ENCODE assay signal across 36 cellular contexts in genomic region chr13:35228536-35228935, GRCh38.
"Had no signal": no experiment of that assay in that cellular context is flagged by ENCODE, and none has a peak within 500 bp of the region (broad histone marks: within the 10 kb centered on the region; RNA-seq: fewer than 3 reads in every experiment).

No MANE protein-coding gene starts in this region.

- H3K4me3 ChIP-seq: adrenal gland, body of pancreas, breast epithelium had no signal

- H3K4me1 Mint-ChIP-seq: activated B cell treated with CpG ODN at 0.5 μM for 24 hours; activated CD4-positive, alpha-beta T cell treated with anti-CD3 and anti-CD28 coated beads, Interleukin-2, amount 10 ng/mL, durations not matched to agents 24 days and 14 days; activated naive CD8-positive, alpha-beta T cell treated with anti-CD3 and anti-CD28 coated beads for 36 hours; activated T-helper 17 cell treated with anti-CD3 and anti-CD28 coated beads, Interleukin-2, amount 50 U/mL, for 72 hours had no signal

- H3K4me1 ChIP-seq: adrenal gland, body of pancreas, breast epithelium had no signal

- H3K27ac ChIP-seq: adrenal gland, body of pancreas, brain microvascular endothelial cell, breast epithelium, VCaP had no signal

- FAIRE-seq: TTC549 had no signal

- H3K9me3 Mint-ChIP-seq: activated B cell treated with CpG ODN at 0.5 μM for 24 hours; activated CD4-positive, alpha-beta memory T cell treated with anti-CD3 and anti-CD28 coated beads for 36 hours; activated CD4-positive, alpha-beta T cell treated with anti-CD3 and anti-CD28 coated beads, Interleukin-2, amount 10 ng/mL, durations not matched to agents 24 days and 14 days; activated CD8-positive, alpha-beta T cell treated with anti-CD3 and anti-CD28 coated beads for 36 hours; activated naive CD4-positive, alpha-beta T cell treated with anti-CD3 and anti-CD28 coated beads for 36 hours; activated naive CD4-positive, alpha-beta T cell treated with anti-CD3 and anti-CD28 coated beads, Interleukin-2, amount 50 U/mL, for 72 hours; activated naive CD8-positive, alpha-beta T cell treated with anti-CD3 and anti-CD28 coated beads for 36 hours; activated T-cell treated with anti-CD3 and anti-CD28 coated beads, Interleukin-2, amount 50 U/mL, for 4 hours; activated T-cell treated with anti-CD3 and anti-CD28 coated beads, Interleukin-2, amount 50 U/mL, for 72 hours; activated T-helper 1 cell treated with anti-CD3 and anti-CD28 coated beads, Interleukin-12 subunit alpha, Interleukin-12 subunit beta, Interleukin-2, Interleukin-4 antibody, amounts not matched to agents 30 ng/mL and 10 ng/mL and 1 ng/mL, durations not matched to agents 14 hours and 24 hours and 36 hours; activated T-helper 17 cell treated with anti-CD3 and anti-CD28 coated beads, Interleukin-2, amount 50 U/mL, for 72 hours; T-helper 1 cell treated with Interleukin-12 subunit alpha and Interleukin-12 subunit beta and Interleukin-4 antibody, amounts not matched to agents 30 μg/mL and 1 μg/mL, for 36 hours; T-helper 2 cell treated with Interferon-gamma antibody and Interleukin-4, amounts not matched to agents 5 μg/mL and 100 μg/mL, for 36 hours had no signal

- DNase-seq: activated B cell treated with CpG ODN at 0.5 μM for 24 hours; activated CD4-positive, alpha-beta memory T cell treated with anti-CD3 and anti-CD28 coated beads for 36 hours; activated CD4-positive, alpha-beta T cell treated with anti-CD3 and anti-CD28 coated beads for 4 hours; activated CD4-positive, alpha-beta T cell treated with anti-CD3 and anti-CD28 coated beads, Interleukin-2, amount 10 ng/mL, durations not matched to agents 24 days and 14 days; activated CD4-positive, alpha-beta T cell treated with anti-CD3 and anti-CD28 coated beads, Interleukin-2, amount 50 U/mL, for 1 hour; activated CD4-positive, alpha-beta T cell treated with anti-CD3 and anti-CD28 coated beads, Interleukin-2, amount 50 U/mL, for 4 hours; activated CD4-positive, CD25-positive, alpha-beta regulatory T cell treated with anti-CD3 and anti-CD28 coated beads, Interleukin-2, amount 50 U/mL, for 72 hours; activated CD8-positive, alpha-beta memory T cell treated with anti-CD3 and anti-CD28 coated beads, Interleukin-2, amount 50 U/mL, for 4 hours; activated CD8-positive, alpha-beta T cell treated with anti-CD3 and anti-CD28 coated beads for 36 hours; activated effector memory CD4-positive, alpha-beta T cell treated with anti-CD3 and anti-CD28 coated beads, Interleukin-2, amount 50 U/mL, for 16 hours; activated gamma-delta T cell treated with Interleukin-2 at 50 U/mL for 16 hours; activated naive CD4-positive, alpha-beta T cell; activated naive CD4-positive, alpha-beta T cell treated with anti-CD3 and anti-CD28 coated beads for 36 hours; activated naive CD4-positive, alpha-beta T cell treated with anti-CD3 and anti-CD28 coated beads, Interleukin-2, amount 50 U/mL, for 16 hours; activated naive CD8-positive, alpha-beta T cell treated with anti-CD3 and anti-CD28 coated beads for 36 hours; activated T-cell treated with anti-CD3 and anti-CD28 coated beads for 4 hours; activated T-cell treated with anti-CD3 and anti-CD28 coated beads, Interleukin-2, amount 50 U/mL, for 1 hour; activated T-cell treated with anti-CD3 and anti-CD28 coated beads, Interleukin-2, amount 50 U/mL, for 4 hours; activated T-cell treated with anti-CD3 and anti-CD28 coated beads, Interleukin-2, amount 50 U/mL, for 72 hours; adrenal gland; amniotic stem cell; aorta; body of pancreas; brain microvascular endothelial cell; central memory CD4-positive, alpha-beta T cell; T-helper 1 cell; T-helper 2 cell; T-helper 9 cell had no signal

- ATAC-seq: activated CD8-positive, alpha-beta T cell treated with anti-CD3 and anti-CD28 coated beads for 36 hours; activated naive CD4-positive, alpha-beta T cell treated with anti-CD3 and anti-CD28 coated beads, Interleukin-2, amount 50 U/mL, for 72 hours; activated T-cell treated with anti-CD3 and anti-CD28 coated beads, Interleukin-2, amount 50 U/mL, for 4 hours; activated T-cell treated with anti-CD3 and anti-CD28 coated beads, Interleukin-2, amount 50 U/mL, for 72 hours; activated T-helper 17 cell treated with anti-CD3 and anti-CD28 coated beads, Interleukin-2, amount 50 U/mL, for 72 hours; body of pancreas had no signal

- H3K27me3 ChIP-seq: adrenal gland, body of pancreas, brain microvascular endothelial cell, breast epithelium had no signal

- H3K4me3 Mint-ChIP-seq: activated B cell treated with CpG ODN at 0.5 μM for 24 hours; activated CD4-positive, alpha-beta memory T cell treated with anti-CD3 and anti-CD28 coated beads for 36 hours; activated CD4-positive, alpha-beta T cell treated with anti-CD3 and anti-CD28 coated beads, Interleukin-2, amount 10 ng/mL, durations not matched to agents 24 days and 14 days; activated CD8-positive, alpha-beta T cell treated with anti-CD3 and anti-CD28 coated beads for 36 hours; activated naive CD4-positive, alpha-beta T cell treated with anti-CD3 and anti-CD28 coated beads for 36 hours; activated naive CD8-positive, alpha-beta T cell treated with anti-CD3 and anti-CD28 coated beads for 36 hours; activated T-cell treated with anti-CD3 and anti-CD28 coated beads, Interleukin-2, amount 50 U/mL, for 4 hours; activated T-cell treated with anti-CD3 and anti-CD28 coated beads, Interleukin-2, amount 50 U/mL, for 72 hours; activated T-helper 1 cell treated with anti-CD3 and anti-CD28 coated beads, Interleukin-12 subunit alpha, Interleukin-12 subunit beta, Interleukin-2, Interleukin-4 antibody, amounts not matched to agents 30 ng/mL and 10 ng/mL and 1 ng/mL, durations not matched to agents 14 hours and 24 hours and 36 hours; activated T-helper 17 cell treated with anti-CD3 and anti-CD28 coated beads, Interleukin-2, amount 50 U/mL, for 72 hours; T-helper 1 cell treated with Interleukin-12 subunit alpha and Interleukin-12 subunit beta and Interleukin-4 antibody, amounts not matched to agents 30 μg/mL and 1 μg/mL, for 36 hours; T-helper 2 cell treated with Interferon-gamma antibody and Interleukin-4, amounts not matched to agents 5 μg/mL and 100 μg/mL, for 36 hours had no signal

- H3K36me3 ChIP-seq: adrenal gland, brain microvascular endothelial cell, breast epithelium had no signal

- H3K27ac Mint-ChIP-seq: activated B cell treated with CpG ODN at 0.5 μM for 24 hours; activated CD4-positive, alpha-beta memory T cell treated with anti-CD3 and anti-CD28 coated beads for 36 hours; activated CD4-positive, alpha-beta T cell treated with anti-CD3 and anti-CD28 coated beads, Interleukin-2, amount 10 ng/mL, durations not matched to agents 24 days and 14 days; activated CD8-positive, alpha-beta T cell treated with anti-CD3 and anti-CD28 coated beads for 36 hours; activated naive CD4-positive, alpha-beta T cell treated with anti-CD3 and anti-CD28 coated beads for 36 hours; activated naive CD4-positive, alpha-beta T cell treated with anti-CD3 and anti-CD28 coated beads, Interleukin-2, amount 50 U/mL, for 72 hours; activated naive CD8-positive, alpha-beta T cell treated with anti-CD3 and anti-CD28 coated beads for 36 hours; activated T-cell treated with anti-CD3 and anti-CD28 coated beads, Interleukin-2, amount 50 U/mL, for 72 hours; activated T-helper 1 cell treated with anti-CD3 and anti-CD28 coated beads, Interleukin-12 subunit alpha, Interleukin-12 subunit beta, Interleukin-2, Interleukin-4 antibody, amounts not matched to agents 30 ng/mL and 10 ng/mL and 1 ng/mL, durations not matched to agents 14 hours and 24 hours and 36 hours; activated T-helper 17 cell treated with anti-CD3 and anti-CD28 coated beads, Interleukin-2, amount 50 U/mL, for 72 hours; T-helper 1 cell treated with Interleukin-12 subunit alpha and Interleukin-12 subunit beta and Interleukin-4 antibody, amounts not matched to agents 30 μg/mL and 1 μg/mL, for 36 hours; T-helper 2 cell treated with Interferon-gamma antibody and Interleukin-4, amounts not matched to agents 5 μg/mL and 100 μg/mL, for 36 hours had no signal

- H3K27me3 Mint-ChIP-seq: activated B cell treated with CpG ODN at 0.5 μM for 24 hours; activated CD4-positive, alpha-beta memory T cell treated with anti-CD3 and anti-CD28 coated beads for 36 hours; activated CD4-positive, alpha-beta T cell treated with anti-CD3 and anti-CD28 coated beads, Interleukin-2, amount 10 ng/mL, durations not matched to agents 24 days and 14 days; activated CD8-positive, alpha-beta T cell treated with anti-CD3 and anti-CD28 coated beads for 36 hours; activated naive CD8-positive, alpha-beta T cell treated with anti-CD3 and anti-CD28 coated beads for 36 hours; activated T-helper 17 cell treated with anti-CD3 and anti-CD28 coated beads, Interleukin-2, amount 50 U/mL, for 72 hours had no signal

- H3K9me3 ChIP-seq: body of pancreas, breast epithelium had no signal

- H3K36me3 Mint-ChIP-seq: activated CD4-positive, alpha-beta memory T cell treated with anti-CD3 and anti-CD28 coated beads for 36 hours; activated naive CD4-positive, alpha-beta T cell treated with anti-CD3 and anti-CD28 coated beads, Interleukin-2, amount 50 U/mL, for 72 hours; activated naive CD8-positive, alpha-beta T cell treated with anti-CD3 and anti-CD28 coated beads for 36 hours had no signal
